In the genomic region with DNA sequence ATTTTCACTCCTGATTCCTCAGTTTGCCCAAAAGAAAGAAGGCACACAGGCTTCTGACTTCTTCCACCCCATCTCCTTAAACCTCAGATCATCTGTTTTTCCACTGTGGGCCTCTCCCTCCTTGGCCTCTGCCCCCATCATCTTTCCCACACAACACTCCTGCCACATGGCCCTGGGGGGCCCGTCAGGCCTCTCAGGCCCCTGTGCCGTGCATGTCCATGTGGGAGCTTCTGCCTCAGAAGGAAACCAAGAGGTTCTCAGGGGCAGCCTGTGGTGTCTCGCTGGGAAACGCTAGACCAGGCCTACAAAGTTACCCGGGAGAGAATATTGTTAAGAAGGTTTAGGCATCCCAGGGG, we compare ENCODE assay signal across 8 cellular contexts. TPM values are rescaled to one million over a fixed set of nuclear protein-coding genes. Genes with fewer than 3 reads are reported as not detected.
DNase-seq lines count a peak whose midpoint lies in the region; ATAC-seq and TF ChIP-seq lines count a peak whose summit lies in the region.

No MANE protein-coding gene starts in this region.

- no peaks in the 10 kb centered on the region for H3K27me3 Mint-ChIP-seq in activated CD4-positive, alpha-beta T cell treated with anti-CD3 and anti-CD28 coated beads, Interleukin-2, amount 10 ng/mL, durations not matched to agents 7 days and 5 days
- peaks cover 2% of the 10 kb centered on the region for H3K27me3 Mint-ChIP-seq in activated T-helper 1 cell treated with anti-CD3 and anti-CD28 coated beads, Interleukin-12 subunit alpha, Interleukin-12 subunit beta, Interleukin-2, Interleukin-4 antibody, amounts not matched to agents 30 ng/mL and 10 ng/mL and 1 ng/mL, durations not matched to agents 14 hours and 24 hours and 36 hours (ENCODE audit: insufficient read depth)
- H3K27me3 Mint-ChIP-seq in stimulated activated naive CD8-positive, alpha-beta T cell treated with anti-CD3 and anti-CD28 coated beads, Interleukin-15, amount 100 ng/mL, for 72 hours, result no peaks in the 10 kb centered on the region

- no peak for TF ChIP-seq CTCF in GM20000 (IDR thresholded peaks at IDR 0.05; ENCODE audit: extremely low read depth, missing control alignments)

- intact Hi-C loops in activated T-helper 1 cell treated with anti-CD3 and anti-CD28 coated beads, Interleukin-12 subunit alpha, Interleukin-12 subunit beta, Interleukin-2, Interleukin-4 antibody, amounts not matched to agents 30 ng/mL and 10 ng/mL and 1 ng/mL, durations not matched to agents 14 hours and 24 hours and 36 hours (cut with micrococcal nuclease), result no loop called here

- H3K27ac Mint-ChIP-seq in activated CD4-positive, alpha-beta T cell treated with anti-CD3 and anti-CD28 coated beads, Interleukin-2, amount 10 ng/mL, durations not matched to agents 7 days and 5 days, result peak overlapping the region; percentile 84
- H3K27ac Mint-ChIP-seq in activated T-helper 1 cell treated with anti-CD3 and anti-CD28 coated beads, Interleukin-12 subunit alpha, Interleukin-12 subunit beta, Interleukin-2, Interleukin-4 antibody, amounts not matched to agents 30 ng/mL and 10 ng/mL and 1 ng/mL, durations not matched to agents 14 hours and 24 hours and 36 hours, result peak overlapping the region; percentile 83
- H3K27ac Mint-ChIP-seq in stimulated activated naive CD8-positive, alpha-beta T cell treated with anti-CD3 and anti-CD28 coated beads, Interleukin-15, amount 100 ng/mL, for 72 hours, result peak overlapping the region; percentile 88 to 90

- peaks cover 32% of the 10 kb centered on the region for H3K4me1 Mint-ChIP-seq in activated CD4-positive, alpha-beta T cell treated with anti-CD3 and anti-CD28 coated beads, Interleukin-2, amount 10 ng/mL, durations not matched to agents 7 days and 5 days
- H3K4me1 Mint-ChIP-seq in activated T-helper 1 cell treated with anti-CD3 and anti-CD28 coated beads, Interleukin-12 subunit alpha, Interleukin-12 subunit beta, Interleukin-2, Interleukin-4 antibody, amounts not matched to agents 30 ng/mL and 10 ng/mL and 1 ng/mL, durations not matched to agents 14 hours and 24 hours and 36 hours (ENCODE audit: low read depth), result peaks cover 27% of the 10 kb centered on the region
- peaks cover 36% of the 10 kb centered on the region for H3K4me1 Mint-ChIP-seq in stimulated activated naive CD8-positive, alpha-beta T cell treated with anti-CD3 and anti-CD28 coated beads, Interleukin-15, amount 100 ng/mL, for 72 hours

- POLR2A ChIA-PET in activated CD4-positive, alpha-beta T cell treated with anti-CD3 and anti-CD28 coated beads, Interleukin-2, amount 10 ng/mL, durations not matched to agents 7 days and 5 days (lab: Charles Lee), result interaction anchor here (0.7 kb wide), 1 partner anchor 353 kb away, joined by 3 read pairs; the partner anchor contains the start of gene RNASE6

- H3K9me3 Mint-ChIP-seq in activated CD4-positive, alpha-beta T cell treated with anti-CD3 and anti-CD28 coated beads, Interleukin-2, amount 10 ng/mL, durations not matched to agents 7 days and 5 days, result no peaks in the 10 kb centered on the region
- H3K9me3 Mint-ChIP-seq in activated T-helper 1 cell treated with anti-CD3 and anti-CD28 coated beads, Interleukin-12 subunit alpha, Interleukin-12 subunit beta, Interleukin-2, Interleukin-4 antibody, amounts not matched to agents 30 ng/mL and 10 ng/mL and 1 ng/mL, durations not matched to agents 14 hours and 24 hours and 36 hours, result no peaks in the 10 kb centered on the region
- H3K9me3 Mint-ChIP-seq in stimulated activated naive CD8-positive, alpha-beta T cell treated with anti-CD3 and anti-CD28 coated beads, Interleukin-15, amount 100 ng/mL, for 72 hours, result no peaks in the 10 kb centered on the region

- ATAC-seq in HG02943 (IDR thresholded peaks at IDR 0.05; ENCODE audit: low read depth, unreplicated experiment), result peak; percentile 20
- ATAC-seq in stimulated activated naive CD8-positive, alpha-beta T cell treated with anti-CD3 and anti-CD28 coated beads, Interleukin-15, amount 100 ng/mL, for 72 hours, result peak; percentile 49

- H3K36me3 Mint-ChIP-seq in activated CD4-positive, alpha-beta T cell treated with anti-CD3 and anti-CD28 coated beads, Interleukin-2, amount 10 ng/mL, durations not matched to agents 7 days and 5 days (ENCODE audit: low read depth), result no peaks in the 10 kb centered on the region
- H3K36me3 Mint-ChIP-seq in activated T-helper 1 cell treated with anti-CD3 and anti-CD28 coated beads, Interleukin-12 subunit alpha, Interleukin-12 subunit beta, Interleukin-2, Interleukin-4 antibody, amounts not matched to agents 30 ng/mL and 10 ng/mL and 1 ng/mL, durations not matched to agents 14 hours and 24 hours and 36 hours (ENCODE audit: low read depth), result no peaks in the 10 kb centered on the region

- H3K4me3 Mint-ChIP-seq in activated CD4-positive, alpha-beta T cell treated with anti-CD3 and anti-CD28 coated beads, Interleukin-2, amount 10 ng/mL, durations not matched to agents 7 days and 5 days, result peak overlapping the region; percentile 17
- H3K4me3 Mint-ChIP-seq in activated T-helper 1 cell treated with anti-CD3 and anti-CD28 coated beads, Interleukin-12 subunit alpha, Interleukin-12 subunit beta, Interleukin-2, Interleukin-4 antibody, amounts not matched to agents 30 ng/mL and 10 ng/mL and 1 ng/mL, durations not matched to agents 14 hours and 24 hours and 36 hours, result no peak overlapping the region
- peak overlapping the region; percentile 71 for H3K4me3 Mint-ChIP-seq in stimulated activated naive CD8-positive, alpha-beta T cell treated with anti-CD3 and anti-CD28 coated beads, Interleukin-15, amount 100 ng/mL, for 72 hours

- CTCF ChIA-PET in activated CD4-positive, alpha-beta T cell treated with anti-CD3 and anti-CD28 coated beads, Interleukin-2, amount 10 ng/mL, durations not matched to agents 7 days and 5 days (lab: Charles Lee), result interaction anchor here (1.0 to 2.4 kb wide), 6 partner anchors 9 to 39 kb away, joined by 3 to 7 read pairs (median 3); partner anchors contain the start of genes PIP4P1 and TEP1

- DNase-seq in activated CD4-positive, alpha-beta T cell treated with anti-CD3 and anti-CD28 coated beads, Interleukin-2, amount 10 ng/mL, durations not matched to agents 7 days and 5 days, result no peak
- DNase-seq in activated CD4-positive, alpha-beta T cell treated with anti-CD3 and anti-CD28 coated beads, Interleukin-2, amount 50 U/mL, for 1 hour, result no peak
- no peak for DNase-seq in activated T-helper 1 cell treated with anti-CD3 and anti-CD28 coated beads, Interleukin-12 subunit alpha, Interleukin-12 subunit beta, Interleukin-2, Interleukin-4 antibody, amounts not matched to agents 30 ng/mL and 10 ng/mL and 1 ng/mL, durations not matched to agents 14 hours and 24 hours and 36 hours (ENCODE audit: low spot score)
- peak; percentile 12 to 24 for DNase-seq in stimulated activated naive CD8-positive, alpha-beta T cell treated with anti-CD3 and anti-CD28 coated beads, Interleukin-15, amount 100 ng/mL, for 72 hours
- DNase-seq in GM20000 (ENCODE audit: low spot score) (no peak), NCI-H2171 (lab: John Stamatoyannopoulos, UW) (no peak), NCI-H1694 treated with DMSO at 0.1 percent for 48 hours (lab: John Stamatoyannopoulos, UW) (no peak)

RNA-seq across cellular contexts. Expression of gene KLHL33, which starts 8.0 kb away (rescaled TPM):
- total RNA-seq in activated CD4-positive, alpha-beta T cell treated with anti-CD3 and anti-CD28 coated beads, Interleukin-2, amount 10 ng/mL, durations not matched to agents 7 days and 5 days, result under 1 TPM; 0.15 to 0.17 TPM
- 0.05 TPM in 2 replicates for total RNA-seq in activated T-helper 1 cell treated with anti-CD3 and anti-CD28 coated beads, Interleukin-12 subunit alpha, Interleukin-12 subunit beta, Interleukin-2, Interleukin-4 antibody, amounts not matched to agents 30 ng/mL and 10 ng/mL and 1 ng/mL, durations not matched to agents 14 hours and 24 hours and 36 hours

RNA-seq across cellular contexts. Expression of gene TEP1, which starts 14.7 kb away (rescaled TPM):
- total RNA-seq in activated CD4-positive, alpha-beta T cell treated with anti-CD3 and anti-CD28 coated beads, Interleukin-2, amount 10 ng/mL, durations not matched to agents 7 days and 5 days, result 10 to 100 TPM; 38.1 to 42.9 TPM
- 39.3 and 41.9 TPM in 2 replicates for total RNA-seq in activated T-helper 1 cell treated with anti-CD3 and anti-CD28 coated beads, Interleukin-12 subunit alpha, Interleukin-12 subunit beta, Interleukin-2, Interleukin-4 antibody, amounts not matched to agents 30 ng/mL and 10 ng/mL and 1 ng/mL, durations not matched to agents 14 hours and 24 hours and 36 hours

RNA-seq across cellular contexts. Expression of gene OSGEP, which starts 26.6 kb away (rescaled TPM):
- 10 to 100 TPM; 58.5 to 59.8 TPM for total RNA-seq in activated CD4-positive, alpha-beta T cell treated with anti-CD3 and anti-CD28 coated beads, Interleukin-2, amount 10 ng/mL, durations not matched to agents 7 days and 5 days
- total RNA-seq in activated T-helper 1 cell treated with anti-CD3 and anti-CD28 coated beads, Interleukin-12 subunit alpha, Interleukin-12 subunit beta, Interleukin-2, Interleukin-4 antibody, amounts not matched to agents 30 ng/mL and 10 ng/mL and 1 ng/mL, durations not matched to agents 14 hours and 24 hours and 36 hours, result 69.6 and 77.4 TPM in 2 replicates

RNA-seq across cellular contexts. Expression of gene APEX1, which starts 27.0 kb away (rescaled TPM):
- 100 to 1,000 TPM; 131 to 144 TPM for total RNA-seq in activated CD4-positive, alpha-beta T cell treated with anti-CD3 and anti-CD28 coated beads, Interleukin-2, amount 10 ng/mL, durations not matched to agents 7 days and 5 days
- total RNA-seq in activated T-helper 1 cell treated with anti-CD3 and anti-CD28 coated beads, Interleukin-12 subunit alpha, Interleukin-12 subunit beta, Interleukin-2, Interleukin-4 antibody, amounts not matched to agents 30 ng/mL and 10 ng/mL and 1 ng/mL, durations not matched to agents 14 hours and 24 hours and 36 hours, result 236 and 242 TPM in 2 replicates

RNA-seq across cellular contexts. Expression of gene PIP4P1, which starts 33.2 kb away (rescaled TPM):
- 10 to 100 TPM; 33.9 to 40.8 TPM for total RNA-seq in activated CD4-positive, alpha-beta T cell treated with anti-CD3 and anti-CD28 coated beads, Interleukin-2, amount 10 ng/mL, durations not matched to agents 7 days and 5 days
- total RNA-seq in activated T-helper 1 cell treated with anti-CD3 and anti-CD28 coated beads, Interleukin-12 subunit alpha, Interleukin-12 subunit beta, Interleukin-2, Interleukin-4 antibody, amounts not matched to agents 30 ng/mL and 10 ng/mL and 1 ng/mL, durations not matched to agents 14 hours and 24 hours and 36 hours, result 36.6 and 37.0 TPM in 2 replicates

Comparison
In these comparisons a context has a peak if more than half of its experiments do, and no peak if none do; other contexts are left out.
1. DNase-seq: peak in stimulated activated naive CD8-positive, alpha-beta T cell treated with anti-CD3 and anti-CD28 coated beads, Interleukin-15, amount 100 ng/mL, for 72 hours (2 of 2); none in activated CD4-positive, alpha-beta T cell treated with anti-CD3 and anti-CD28 coated beads, Interleukin-2, amount 10 ng/mL, durations not matched to agents 7 days and 5 days (single experiment), activated CD4-positive, alpha-beta T cell treated with anti-CD3 and anti-CD28 coated beads, Interleukin-2, amount 50 U/mL, for 1 hour (single experiment), activated T-helper 1 cell treated with anti-CD3 and anti-CD28 coated beads, Interleukin-12 subunit alpha, Interleukin-12 subunit beta, Interleukin-2, Interleukin-4 antibody, amounts not matched to agents 30 ng/mL and 10 ng/mL and 1 ng/mL, durations not matched to agents 14 hours and 24 hours and 36 hours (single experiment), GM20000 (single experiment), NCI-H2171 (single experiment) and NCI-H1694 treated with DMSO at 0.1 percent for 48 hours (single experiment).
2. Peak in every context shown above with its lines, with median percentiles within 50 percentile points of each other: H3K27ac Mint-ChIP-seq.